In genomic region chr1:6057170-6057569, GRCh38 we compare ENCODE assay signal across 15 cellular contexts. TPM values are rescaled to one million over a fixed set of nuclear protein-coding genes. Genes with fewer than 3 reads are reported as not detected.
DNase-seq lines count a peak whose midpoint lies in the region; ATAC-seq, FAIRE-seq and TF ChIP-seq lines count a peak whose summit lies in the region.
"Had no signal": no experiment of that assay in that cellular context is flagged by ENCODE, and none has a peak within 500 bp of the region (broad histone marks: within the 10 kb centered on the region; RNA-seq: fewer than 3 reads in every experiment).

No MANE protein-coding gene starts in this region.

- no peaks in the 10 kb centered on the region for H3K27me3 Mint-ChIP-seq in CD8-positive, alpha-beta T cell (ENCODE audit: low read depth)

- peak overlapping the region in 4 of 11 experiments; percentile 2 to 37 (median 30); a peak in 5 of 22 replicates for H3K27ac ChIP-seq in BLaER1 treated with 17β-estradiol and CSF1 and Interleukin-3, amounts not matched to agents 10 nM and 100 nM
- no peak overlapping the region for H3K27ac ChIP-seq in CD8-positive, alpha-beta T cell (ENCODE audit: low read depth, low read length)
- no peak overlapping the region for H3K27ac ChIP-seq in K562 (ENCODE audit: extremely low read depth, low read depth, low read length)
- H3K27ac ChIP-seq: SJCRH30 had no signal

- CTCF ChIA-PET in CD8-positive, alpha-beta T cell (lab: Charles Lee): interaction anchor here (1.5 to 1.8 kb wide), 2 partner anchors 11 to 23 kb away, joined by 3 to 4 read pairs; no protein-coding TSS in a partner anchor
- CTCF ChIA-PET in K562 (lab: Yijun Ruan, JAX; ENCODE audit: low intra/inter-chr PET ratio): no interaction called here

- no peaks in the 10 kb centered on the region for H3K9me3 ChIP-seq in BLaER1 treated with 17β-estradiol and CSF1 and Interleukin-3, amounts not matched to agents 10 nM and 100 nM (replicated peaks in 1 of 11)
- no peaks in the 10 kb centered on the region for H3K9me3 ChIP-seq in CD8-positive, alpha-beta T cell (ENCODE audit: low read length)
- H3K9me3 ChIP-seq in K562 (replicated peaks; ENCODE audit: control insufficient read depth, insufficient read depth, low read depth, low read length): no peaks in the 10 kb centered on the region
- H3K9me3 ChIP-seq: Caco-2, SJCRH30 had no signal

- peaks cover 38 to 86% (median 54%) of the 10 kb centered on the region in 10 experiments for H3K4me1 ChIP-seq in BLaER1 treated with 17β-estradiol and CSF1 and Interleukin-3, amounts not matched to agents 10 nM and 100 nM
- H3K4me1 ChIP-seq in CD8-positive, alpha-beta T cell (ENCODE audit: insufficient read depth, low read length): peaks cover 3% of the 10 kb centered on the region
- peaks cover 0 to 5% of the 10 kb centered on the region in 2 experiments; a peak in 2 of 5 replicates for H3K4me1 ChIP-seq in K562 (replicated peaks in 1 of 2; ENCODE audit: control insufficient read depth in 2 of 2, insufficient read depth in 2 of 2, low read length in 2 of 2)
- H3K4me1 ChIP-seq: Caco-2, SJCRH30 had no signal

- intact Hi-C loops in CD8-positive, alpha-beta T cell (cut with DNase I, micrococcal nuclease): no loop called here
- intact Hi-C loops in K562 (cut with micrococcal nuclease): no loop called here

- H3K36me3 ChIP-seq in BLaER1 treated with 17β-estradiol and CSF1 and Interleukin-3, amounts not matched to agents 10 nM and 100 nM: peaks cover 31 to 99% (median 73%) of the 10 kb centered on the region in 11 experiments; a peak in 20 of 22 replicates
- peaks cover 13% of the 10 kb centered on the region for H3K36me3 ChIP-seq in CD8-positive, alpha-beta T cell (ENCODE audit: insufficient read depth, low read length)
- H3K36me3 ChIP-seq in K562 (ENCODE audit: control insufficient read depth, insufficient read depth, low read length): no peaks in the 10 kb centered on the region
- H3K36me3 ChIP-seq: SJCRH30 had no signal

- DNase-seq in CD8-positive, alpha-beta T cell: no peak
- DNase-seq in K562 (ENCODE audit: extremely low read depth in 1 of 4, low spot score in 3 of 4) (no peak), renal cortical epithelial cell (ENCODE audit: low read depth) (peak; percentile 3), NCI-H2107 treated with DMSO at 0.1 percent for 48 hours (lab: John Stamatoyannopoulos, UW; ENCODE audit: unreplicated experiment) (no peak), HCEC 1CT (no peak)
- DNase-seq: ACHN, Caco-2, GDM1, NCI-H1417 treated with DMSO at 0.1 percent for 48 hours, NCI-H187 treated with DMSO at 0.1 percent for 48 hours, NCI-H226, NCI-H524, SJCRH30 had no signal

- H3K4me1 Mint-ChIP-seq in CD8-positive, alpha-beta T cell (ENCODE audit: low read depth): peaks cover 19% of the 10 kb centered on the region

- H2AFZ ChIP-seq in K562 (ENCODE audit: low read depth, low read length): no peak overlapping the region

- no peaks in the 10 kb centered on the region for H3K79me2 ChIP-seq in K562 (ENCODE audit: control insufficient read depth, insufficient read depth, low read length)

- peak overlapping the region; percentile 59 to 91 (median 73) for H3K4me2 ChIP-seq in BLaER1 treated with 17β-estradiol and CSF1 and Interleukin-3, amounts not matched to agents 10 nM and 100 nM
- no peak overlapping the region for H3K4me2 ChIP-seq in K562 (ENCODE audit: insufficient read depth, low read length)

- H3K27me3 ChIP-seq in BLaER1 treated with 17β-estradiol and CSF1 and Interleukin-3, amounts not matched to agents 10 nM and 100 nM: no peaks in the 10 kb centered on the region
- H3K27me3 ChIP-seq in CD8-positive, alpha-beta T cell (ENCODE audit: insufficient read depth, low read length): no peaks in the 10 kb centered on the region
- H3K27me3 ChIP-seq in K562 (ENCODE audit: control insufficient read depth in 2 of 2, insufficient read depth in 2 of 2, low read length in 2 of 2): peaks cover 35 to 68% of the 10 kb centered on the region in 2 experiments; a peak in 4 of 5 replicates

- no peak overlapping the region; a peak in 1 of 20 replicates for H3K4me3 ChIP-seq in BLaER1 treated with 17β-estradiol and CSF1 and Interleukin-3, amounts not matched to agents 10 nM and 100 nM
- no peak overlapping the region for H3K4me3 ChIP-seq in CD8-positive, alpha-beta T cell (ENCODE audit: low read depth, low read length)
- no peak overlapping the region for H3K4me3 ChIP-seq in K562
- H3K4me3 ChIP-seq: SJCRH30 had no signal

- BruUV-seq in K562 (replicated peaks; lab: Mats Ljungman, UMichigan): no TSS peak

- H3K4me3 Mint-ChIP-seq in CD8-positive, alpha-beta T cell: no peak overlapping the region

- POLR2A ChIA-PET in CD8-positive, alpha-beta T cell (lab: Charles Lee): no interaction called here
- POLR2A ChIA-PET in K562 (lab: Yijun Ruan, JAX): interaction anchor here (1.3 to 1.5 kb wide), 2 partner anchors 13 to 18 kb away, joined by 3 to 5 read pairs; no protein-coding TSS in a partner anchor

- no peak for TF ChIP-seq EP300 in K562 (IDR thresholded peaks at IDR 0.05; ENCODE audit: low read length)

- peaks cover 49% of the 10 kb centered on the region for H3K36me3 Mint-ChIP-seq in CD8-positive, alpha-beta T cell

- H4K20me1 ChIP-seq in BLaER1 treated with 17β-estradiol and CSF1 and Interleukin-3, amounts not matched to agents 10 nM and 100 nM: peaks cover 93 to 100% (median 100%) of the 10 kb centered on the region in 11 experiments
- peaks cover 60% of the 10 kb centered on the region for H4K20me1 ChIP-seq in K562 (replicated peaks; ENCODE audit: control insufficient read depth, insufficient read depth, low read length)

- WGBS in K562 (ENCODE audit: insufficient coverage, low coverage, missing lambda C conversion rate): 0% methylated on average over 3 of the region's 3 CpGs

- FAIRE-seq in K562 (lab: Jason Lieb, UNC): peak; percentile 37

- no peak for TF ChIP-seq CTCF in CD8-positive, alpha-beta T cell (IDR thresholded peaks at IDR 0.05)
- TF ChIP-seq CTCF in K562 (IDR thresholded peaks at IDR 0.05 in 2 of 3, conservative IDR thresholded peaks at IDR 0.05 in 1 of 3; ENCODE audit: insufficient read depth in 2 of 3, low read depth in 1 of 3, low read length in 3 of 3): no peak

- in situ Hi-C loops in K562 (cut with MboI): no loop called here

- ATAC-seq in CD8-positive, alpha-beta T cell: no peak
- ATAC-seq in K562 (no peak), GM21390 (IDR thresholded peaks at IDR 0.05; ENCODE audit: unreplicated experiment) (no peak)

- no peak for TF ChIP-seq RAD21 in K562 (CRISPR knock-in tag; conservative IDR thresholded peaks at IDR 0.05 in 1 of 2, IDR thresholded peaks at IDR 0.05 in 1 of 2)

- peak overlapping the region; percentile 32 for H3K27ac Mint-ChIP-seq in CD8-positive, alpha-beta T cell

- TF ChIP-seq POLR2A in K562 (conservative IDR thresholded peaks at IDR 0.05): no peak

- H3K9ac ChIP-seq in BLaER1 treated with 17β-estradiol and CSF1 and Interleukin-3, amounts not matched to agents 10 nM and 100 nM: peak overlapping the region in 2 of 11 experiments; percentile 19 to 30; a peak in 2 of 22 replicates
- H3K9ac ChIP-seq in K562 (ENCODE audit: insufficient read depth in 1 of 2, low read depth in 2 of 2, low read length in 2 of 2): no peak overlapping the region

- H3K9me1 ChIP-seq in K562 (ENCODE audit: control insufficient read depth, insufficient read depth, low read length): no peaks in the 10 kb centered on the region

- no peaks in the 10 kb centered on the region for H3K9me3 Mint-ChIP-seq in CD8-positive, alpha-beta T cell

TF ChIP-seq in K562, 482 proteins besides CTCF, POLR2A, EP300 and RAD21 (continues in another document):
- no peak for TF ChIP-seq GABPA (tag; conservative IDR thresholded peaks at IDR 0.05; ENCODE audit: low read depth)
- no peak for TF ChIP-seq NR0B1 (IDR thresholded peaks at IDR 0.05; ENCODE audit: partially characterized antibody)
- no peak for TF ChIP-seq ZNF224 (CRISPR knock-in tag; IDR thresholded peaks at IDR 0.05)
- no peak for TF ChIP-seq MECOM (CRISPR knock-in tag; IDR thresholded peaks at IDR 0.05)
- TF ChIP-seq SAFB2 (IDR thresholded peaks at IDR 0.05; ENCODE audit: borderline replicate concordance, low read depth, low read length, severe bottlenecking): no peak

RNA-seq across cellular contexts. Expression of gene KCNAB2, which starts 11.5 kb away (rescaled TPM):
- total RNA-seq in CD8-positive, alpha-beta T cell: 100 to 1,000 TPM; 152 to 163 TPM
- total RNA-seq in K562 (2011; cell fraction: chromatin; rRNA removed; ENCODE audit: low replicate concordance): 23.9 and 48.7 TPM in 2 replicates
- total RNA-seq in K562 (2011; cell fraction: nucleolus; rRNA removed): 31.2 and 38.0 TPM in 2 replicates
- 23.7 and 24.4 TPM in 2 replicates for total RNA-seq in K562 (2011; cell fraction: nucleoplasm; rRNA removed)
- total RNA-seq in K562 (2014; rRNA removed) (4.0 and 11.1 TPM in 2 replicates), K562 (2014; rRNA removed; fragmentation: Illumina TruSeq; extraction: Trizol) (7.1 and 7.2 TPM in 2 replicates), K562 (2015; rRNA removed; fragmentation: Illumina TruSeq; extraction: Trizol) (6.1 and 6.4 TPM in 2 replicates), K562 (2021) (14.7 and 15.8 TPM in 2 replicates), renal cortical epithelial cell (0.69 and 2.3 TPM in 2 replicates)
- polyA plus RNA-seq in K562 (2011; rRNA removed) (5.8 and 7.4 TPM in 2 replicates), K562 (2014; fragmentation: Illumina TruSeq; extraction: Trizol) (8.1 and 8.2 TPM in 2 replicates), K562 (2014; fragmentation: Nextera tagmentation; extraction: Ambion mirVana) (1 to 10 TPM; 1.8 to 2.4 TPM), K562 (2014; rRNA removed) (8.3 and 10.8 TPM in 2 replicates)
- polyA plus RNA-seq in K562 (2011; cell fraction: cytosol; rRNA removed): 3.5 and 7.3 TPM in 2 replicates
- polyA plus RNA-seq in K562 (2011; cell fraction: nucleus; rRNA removed): 19.8 and 26.0 TPM in 2 replicates
- polyA plus RNA-seq in K562 (2012): 11.8 and 15.5 TPM in 2 replicates
- polyA minus RNA-seq in K562 (2011; rRNA and poly(A)+ RNA removed): 2.0 and 5.5 TPM in 2 replicates
- polyA minus RNA-seq in K562 (2011; cell fraction: cytosol; rRNA and poly(A)+ RNA removed): 3.7 and 4.5 TPM in 2 replicates
- polyA minus RNA-seq in K562 (2011; cell fraction: nucleus; rRNA and poly(A)+ RNA removed): 13.6 and 16.0 TPM in 2 replicates
